In the genomic region with DNA sequence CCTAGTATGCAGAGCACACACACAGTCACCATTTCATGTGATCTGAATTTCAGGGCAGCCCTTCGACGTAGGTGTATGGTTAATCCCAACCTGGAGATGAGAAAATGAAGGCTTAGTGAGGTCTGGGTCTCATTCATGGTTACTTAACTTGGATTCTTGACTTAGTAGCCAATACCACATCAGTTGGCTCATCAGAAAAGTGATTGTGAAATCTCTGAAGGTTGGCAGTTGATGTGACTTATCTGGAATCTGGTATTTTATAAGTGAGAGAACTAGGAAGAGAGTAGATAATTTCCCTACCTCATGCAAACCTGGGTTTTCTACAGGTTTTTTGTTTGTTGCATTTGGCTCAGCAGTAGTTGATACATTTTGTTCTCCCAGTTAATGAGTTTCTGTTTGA, we compare ENCODE assay signal across 2 cellular contexts.
TF ChIP-seq lines count a peak whose summit lies in the region.

No MANE protein-coding gene starts in this region.

TF ChIP-seq in H1, 55 proteins besides CTCF, POLR2A, EP300 and RAD21 (continued from another document):
- TF ChIP-seq, protein P1, sequence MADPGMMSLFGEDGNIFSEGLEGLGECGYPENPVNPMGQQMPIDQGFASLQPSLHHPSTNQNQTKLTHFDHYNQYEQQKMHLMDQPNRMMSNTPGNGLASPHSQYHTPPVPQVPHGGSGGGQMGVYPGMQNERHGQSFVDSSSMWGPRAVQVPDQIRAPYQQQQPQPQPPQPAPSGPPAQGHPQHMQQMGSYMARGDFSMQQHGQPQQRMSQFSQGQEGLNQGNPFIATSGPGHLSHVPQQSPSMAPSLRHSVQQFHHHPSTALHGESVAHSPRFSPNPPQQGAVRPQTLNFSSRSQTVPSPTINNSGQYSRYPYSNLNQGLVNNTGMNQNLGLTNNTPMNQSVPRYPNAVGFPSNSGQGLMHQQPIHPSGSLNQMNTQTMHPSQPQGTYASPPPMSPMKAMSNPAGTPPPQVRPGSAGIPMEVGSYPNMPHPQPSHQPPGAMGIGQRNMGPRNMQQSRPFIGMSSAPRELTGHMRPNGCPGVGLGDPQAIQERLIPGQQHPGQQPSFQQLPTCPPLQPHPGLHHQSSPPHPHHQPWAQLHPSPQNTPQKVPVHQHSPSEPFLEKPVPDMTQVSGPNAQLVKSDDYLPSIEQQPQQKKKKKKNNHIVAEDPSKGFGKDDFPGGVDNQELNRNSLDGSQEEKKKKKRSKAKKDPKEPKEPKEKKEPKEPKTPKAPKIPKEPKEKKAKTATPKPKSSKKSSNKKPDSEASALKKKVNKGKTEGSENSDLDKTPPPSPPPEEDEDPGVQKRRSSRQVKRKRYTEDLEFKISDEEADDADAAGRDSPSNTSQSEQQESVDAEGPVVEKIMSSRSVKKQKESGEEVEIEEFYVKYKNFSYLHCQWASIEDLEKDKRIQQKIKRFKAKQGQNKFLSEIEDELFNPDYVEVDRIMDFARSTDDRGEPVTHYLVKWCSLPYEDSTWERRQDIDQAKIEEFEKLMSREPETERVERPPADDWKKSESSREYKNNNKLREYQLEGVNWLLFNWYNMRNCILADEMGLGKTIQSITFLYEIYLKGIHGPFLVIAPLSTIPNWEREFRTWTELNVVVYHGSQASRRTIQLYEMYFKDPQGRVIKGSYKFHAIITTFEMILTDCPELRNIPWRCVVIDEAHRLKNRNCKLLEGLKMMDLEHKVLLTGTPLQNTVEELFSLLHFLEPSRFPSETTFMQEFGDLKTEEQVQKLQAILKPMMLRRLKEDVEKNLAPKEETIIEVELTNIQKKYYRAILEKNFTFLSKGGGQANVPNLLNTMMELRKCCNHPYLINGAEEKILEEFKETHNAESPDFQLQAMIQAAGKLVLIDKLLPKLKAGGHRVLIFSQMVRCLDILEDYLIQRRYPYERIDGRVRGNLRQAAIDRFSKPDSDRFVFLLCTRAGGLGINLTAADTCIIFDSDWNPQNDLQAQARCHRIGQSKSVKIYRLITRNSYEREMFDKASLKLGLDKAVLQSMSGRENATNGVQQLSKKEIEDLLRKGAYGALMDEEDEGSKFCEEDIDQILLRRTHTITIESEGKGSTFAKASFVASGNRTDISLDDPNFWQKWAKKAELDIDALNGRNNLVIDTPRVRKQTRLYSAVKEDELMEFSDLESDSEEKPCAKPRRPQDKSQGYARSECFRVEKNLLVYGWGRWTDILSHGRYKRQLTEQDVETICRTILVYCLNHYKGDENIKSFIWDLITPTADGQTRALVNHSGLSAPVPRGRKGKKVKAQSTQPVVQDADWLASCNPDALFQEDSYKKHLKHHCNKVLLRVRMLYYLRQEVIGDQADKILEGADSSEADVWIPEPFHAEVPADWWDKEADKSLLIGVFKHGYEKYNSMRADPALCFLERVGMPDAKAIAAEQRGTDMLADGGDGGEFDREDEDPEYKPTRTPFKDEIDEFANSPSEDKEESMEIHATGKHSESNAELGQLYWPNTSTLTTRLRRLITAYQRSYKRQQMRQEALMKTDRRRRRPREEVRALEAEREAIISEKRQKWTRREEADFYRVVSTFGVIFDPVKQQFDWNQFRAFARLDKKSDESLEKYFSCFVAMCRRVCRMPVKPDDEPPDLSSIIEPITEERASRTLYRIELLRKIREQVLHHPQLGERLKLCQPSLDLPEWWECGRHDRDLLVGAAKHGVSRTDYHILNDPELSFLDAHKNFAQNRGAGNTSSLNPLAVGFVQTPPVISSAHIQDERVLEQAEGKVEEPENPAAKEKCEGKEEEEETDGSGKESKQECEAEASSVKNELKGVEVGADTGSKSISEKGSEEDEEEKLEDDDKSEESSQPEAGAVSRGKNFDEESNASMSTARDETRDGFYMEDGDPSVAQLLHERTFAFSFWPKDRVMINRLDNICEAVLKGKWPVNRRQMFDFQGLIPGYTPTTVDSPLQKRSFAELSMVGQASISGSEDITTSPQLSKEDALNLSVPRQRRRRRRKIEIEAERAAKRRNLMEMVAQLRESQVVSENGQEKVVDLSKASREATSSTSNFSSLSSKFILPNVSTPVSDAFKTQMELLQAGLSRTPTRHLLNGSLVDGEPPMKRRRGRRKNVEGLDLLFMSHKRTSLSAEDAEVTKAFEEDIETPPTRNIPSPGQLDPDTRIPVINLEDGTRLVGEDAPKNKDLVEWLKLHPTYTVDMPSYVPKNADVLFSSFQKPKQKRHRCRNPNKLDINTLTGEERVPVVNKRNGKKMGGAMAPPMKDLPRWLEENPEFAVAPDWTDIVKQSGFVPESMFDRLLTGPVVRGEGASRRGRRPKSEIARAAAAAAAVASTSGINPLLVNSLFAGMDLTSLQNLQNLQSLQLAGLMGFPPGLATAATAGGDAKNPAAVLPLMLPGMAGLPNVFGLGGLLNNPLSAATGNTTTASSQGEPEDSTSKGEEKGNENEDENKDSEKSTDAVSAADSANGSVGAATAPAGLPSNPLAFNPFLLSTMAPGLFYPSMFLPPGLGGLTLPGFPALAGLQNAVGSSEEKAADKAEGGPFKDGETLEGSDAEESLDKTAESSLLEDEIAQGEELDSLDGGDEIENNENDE (IDR thresholded peaks at IDR 0.05; ENCODE audit: insufficient replicate concordance, low read length) = no peak
- TF ChIP-seq POU5F1 (IDR thresholded peaks at IDR 0.05; ENCODE audit: low read depth, low read length) = no peak
- TF ChIP-seq ASH2L (IDR thresholded peaks at IDR 0.05; ENCODE audit: low read length) = no peak
- no peak for TF ChIP-seq SIX5 (IDR thresholded peaks at IDR 0.05; ENCODE audit: low read depth, low read length)

TF ChIP-seq in HEK293T, 16 proteins besides CTCF, POLR2A, EP300 and RAD21 (continued from another document):
- TF ChIP-seq FOXM1 (IDR thresholded peaks at IDR 0.05; ENCODE audit: borderline replicate concordance) = no peak
- no peak for TF ChIP-seq SP1 (IDR thresholded peaks at IDR 0.05)
- no peak for TF ChIP-seq CTBP1 (IDR thresholded peaks at IDR 0.05; ENCODE audit: borderline replicate concordance)
- no peak for TF ChIP-seq BHLHE40 (IDR thresholded peaks at IDR 0.05; ENCODE audit: borderline replicate concordance)
- no peak for TF ChIP-seq L3MBTL2 (conservative IDR thresholded peaks at IDR 0.05)
